ENCODE assay signal across 19 cellular contexts in genomic region chr1:214331180-214331579, GRCh38.
"Had no signal": no experiment of that assay in that cellular context is flagged by ENCODE, and none has a peak within 500 bp of the region (broad histone marks: within the 10 kb centered on the region; RNA-seq: fewer than 3 reads in every experiment).

No MANE protein-coding gene starts in this region.

- H3K27me3 Mint-ChIP-seq: activated B cell treated with CpG ODN at 0.5 μM for 24 hours; activated CD4-positive, alpha-beta T cell treated with anti-CD3 and anti-CD28 coated beads for 36 hours; activated naive CD8-positive, alpha-beta T cell; activated T-cell treated with anti-CD3 and anti-CD28 coated beads, Interleukin-2, amount 50 U/mL, for 24 hours; activated T-helper 17 cell treated with anti-CD3 and anti-CD28 coated beads, Interleukin-2, amount 50 U/mL, for 72 hours; naive thymus-derived CD8-positive, alpha-beta T cell; stimulated activated memory B cell treated with anti-CD40 and anti-IgM and Interleukin-4, amounts not matched to agents 10 μg/mL and 1 μg/mL and 100 μg/mL, for 72 hours had no signal

- H3K4me1 ChIP-seq: breast epithelium, colonic mucosa, left lung, right lobe of liver, upper lobe of right lung had no signal

- ATAC-seq: activated T-helper 17 cell treated with anti-CD3 and anti-CD28 coated beads, Interleukin-2, amount 50 U/mL, for 72 hours; stimulated activated memory B cell treated with anti-CD40 and anti-IgM and Interleukin-4, amounts not matched to agents 10 μg/mL and 1 μg/mL and 100 μg/mL, for 72 hours had no signal

- H3K27ac Mint-ChIP-seq: activated B cell treated with CpG ODN at 0.5 μM for 24 hours; activated CD4-positive, alpha-beta T cell treated with anti-CD3 and anti-CD28 coated beads for 36 hours; activated naive CD8-positive, alpha-beta T cell; activated T-cell treated with anti-CD3 and anti-CD28 coated beads, Interleukin-2, amount 50 U/mL, for 24 hours; activated T-helper 17 cell treated with anti-CD3 and anti-CD28 coated beads, Interleukin-2, amount 50 U/mL, for 72 hours; stimulated activated memory B cell treated with anti-CD40 and anti-IgM and Interleukin-4, amounts not matched to agents 10 μg/mL and 1 μg/mL and 100 μg/mL, for 72 hours; T-helper 1 cell treated with Interleukin-12 subunit alpha and Interleukin-12 subunit beta and Interleukin-4 antibody, amounts not matched to agents 30 μg/mL and 1 μg/mL, for 36 hours had no signal

- H3K9me3 ChIP-seq: breast epithelium, colonic mucosa, left lung, neutrophil, ovary, right lobe of liver, thoracic aorta, upper lobe of right lung had no signal

- H3K27ac ChIP-seq: colonic mucosa, dorsolateral prefrontal cortex, left lung, neutrophil, ovary, right lobe of liver, thoracic aorta, upper lobe of right lung had no signal

- H3K4me3 ChIP-seq: breast epithelium, colonic mucosa, dorsolateral prefrontal cortex, left lung, ovary, right lobe of liver, skin epidermis, thoracic aorta, upper lobe of right lung had no signal

- H3K36me3 ChIP-seq: breast epithelium, colonic mucosa, neutrophil, ovary had no signal

- H3K4me3 Mint-ChIP-seq: activated B cell treated with CpG ODN at 0.5 μM for 24 hours; activated CD4-positive, alpha-beta T cell treated with anti-CD3 and anti-CD28 coated beads for 36 hours; activated naive CD8-positive, alpha-beta T cell; activated T-cell treated with anti-CD3 and anti-CD28 coated beads, Interleukin-2, amount 50 U/mL, for 24 hours; activated T-helper 17 cell treated with anti-CD3 and anti-CD28 coated beads, Interleukin-2, amount 50 U/mL, for 72 hours; mesothelial cell of epicardium; naive thymus-derived CD8-positive, alpha-beta T cell; stimulated activated memory B cell treated with anti-CD40 and anti-IgM and Interleukin-4, amounts not matched to agents 10 μg/mL and 1 μg/mL and 100 μg/mL, for 72 hours; T-helper 1 cell treated with Interleukin-12 subunit alpha and Interleukin-12 subunit beta and Interleukin-4 antibody, amounts not matched to agents 30 μg/mL and 1 μg/mL, for 36 hours had no signal

- H3K9me3 Mint-ChIP-seq: activated B cell treated with CpG ODN at 0.5 μM for 24 hours; activated T-cell treated with anti-CD3 and anti-CD28 coated beads, Interleukin-2, amount 50 U/mL, for 24 hours; activated T-helper 17 cell treated with anti-CD3 and anti-CD28 coated beads, Interleukin-2, amount 50 U/mL, for 72 hours; mesothelial cell of epicardium; naive thymus-derived CD8-positive, alpha-beta T cell; stimulated activated memory B cell treated with anti-CD40 and anti-IgM and Interleukin-4, amounts not matched to agents 10 μg/mL and 1 μg/mL and 100 μg/mL, for 72 hours; T-helper 1 cell treated with Interleukin-12 subunit alpha and Interleukin-12 subunit beta and Interleukin-4 antibody, amounts not matched to agents 30 μg/mL and 1 μg/mL, for 36 hours had no signal

- DNase-seq: upper lobe of right lung had no signal

- H3K4me1 Mint-ChIP-seq: activated T-helper 17 cell treated with anti-CD3 and anti-CD28 coated beads, Interleukin-2, amount 50 U/mL, for 72 hours had no signal

- H3K27me3 ChIP-seq: breast epithelium, colonic mucosa, dorsolateral prefrontal cortex, left lung, neutrophil, ovary, right lobe of liver, upper lobe of right lung had no signal
